Comparison of ENCODE assay signal across 24 cellular contexts in the genomic region with DNA sequence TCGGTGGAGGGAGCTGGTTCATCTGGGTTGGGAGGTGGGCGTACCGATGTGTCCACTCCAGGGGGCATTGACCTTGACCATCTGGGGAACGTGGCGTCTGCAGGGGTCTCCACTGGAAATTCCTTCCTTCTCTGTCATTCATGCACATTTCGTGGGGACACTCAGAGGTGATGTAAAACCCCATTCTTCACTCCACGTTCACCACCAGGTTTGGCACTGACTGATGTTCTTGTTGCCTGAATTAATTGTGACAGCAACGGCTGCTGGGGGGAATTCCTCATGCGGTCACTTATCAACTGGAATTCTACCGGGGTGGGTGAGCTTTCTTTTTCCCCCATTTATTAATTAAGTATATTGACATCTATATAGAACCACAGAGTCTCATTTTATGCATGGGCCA. TPM values are rescaled to one million over a fixed set of nuclear protein-coding genes. Genes with fewer than 3 reads are reported as not detected.
DNase-seq lines count a peak whose midpoint lies in the region; ATAC-seq and TF ChIP-seq lines count a peak whose summit lies in the region.
"Had no signal": no experiment of that assay in that cellular context is flagged by ENCODE, and none has a peak within 500 bp of the region (broad histone marks: within the 10 kb centered on the region; RNA-seq: fewer than 3 reads in every experiment).

No MANE protein-coding gene starts in this region.

- no peak overlapping the region for H2AK5ac ChIP-seq in trophoblast cell (ENCODE audit: low read length)

- intact Hi-C loops in right cardiac atrium (cut with DNase I) = loop anchor here in 1 of 4 donors (5.0 kb wide), 1 partner anchor 56 kb away; no protein-coding TSS in a partner anchor
- intact Hi-C loops in Calu3 (cut with micrococcal nuclease; ENCODE audit: unreplicated experiment) = no loop called here

- H3K4me3 ChIP-seq in BE2C (ENCODE audit: low read depth, low read length) (no peak overlapping the region), right cardiac atrium (ENCODE audit: low read length) (no peak overlapping the region), trophoblast cell (ENCODE audit: low read depth, low read length) (no peak overlapping the region)
- H3K4me3 ChIP-seq: BLaER1 treated with 17β-estradiol and CSF1 and Interleukin-3, amounts not matched to agents 10 nM and 100 nM; breast epithelium; GM12878; HAP-1; right lobe of liver had no signal

- H3K23ac ChIP-seq in trophoblast cell (ENCODE audit: low read length) = no peak overlapping the region

- no peak overlapping the region for H2AFZ ChIP-seq in trophoblast cell (ENCODE audit: insufficient read depth, low read length, poor library complexity)

- no peak overlapping the region for H2BK12ac ChIP-seq in trophoblast cell (ENCODE audit: low read length)

- H2BK120ac ChIP-seq in trophoblast cell (ENCODE audit: insufficient read depth, low read length, poor library complexity) = peak overlapping the region; percentile 14

- H4K91ac ChIP-seq in trophoblast cell (ENCODE audit: low read depth, low read length) = peak overlapping the region; percentile 3

- H3K9me3 Mint-ChIP-seq in Calu3 (ENCODE audit: low read depth, unreplicated experiment) = no peaks in the 10 kb centered on the region
- H3K9me3 Mint-ChIP-seq: activated CD4-positive, alpha-beta memory T cell treated with anti-CD3 and anti-CD28 coated beads for 36 hours; IgD-negative memory B cell; T-helper 1 cell treated with Interleukin-12 subunit alpha and Interleukin-12 subunit beta and Interleukin-4 antibody, amounts not matched to agents 30 μg/mL and 1 μg/mL, for 36 hours had no signal

- no peak overlapping the region for H3K4me3 Mint-ChIP-seq in Calu3 (ENCODE audit: low read depth, unreplicated experiment)
- H3K4me3 Mint-ChIP-seq: activated CD4-positive, alpha-beta memory T cell treated with anti-CD3 and anti-CD28 coated beads for 36 hours; T-helper 1 cell treated with Interleukin-12 subunit alpha and Interleukin-12 subunit beta and Interleukin-4 antibody, amounts not matched to agents 30 μg/mL and 1 μg/mL, for 36 hours had no signal

- H3K27ac ChIP-seq in right cardiac atrium (ENCODE audit: low read length) = no peak overlapping the region
- no peak overlapping the region for H3K27ac ChIP-seq in trophoblast cell (ENCODE audit: low read depth, low read length)
- H3K27ac ChIP-seq: BLaER1 treated with 17β-estradiol and CSF1 and Interleukin-3, amounts not matched to agents 10 nM and 100 nM; right lobe of liver; WERI-Rb-1 had no signal

- peaks cover 37% of the 10 kb centered on the region for H3K79me1 ChIP-seq in trophoblast cell (ENCODE audit: low read length)

- no peaks in the 10 kb centered on the region for H3K27me3 ChIP-seq in BE2C
- H3K27me3 ChIP-seq in right cardiac atrium (ENCODE audit: control insufficient read depth, insufficient read depth) = no peaks in the 10 kb centered on the region
- no peaks in the 10 kb centered on the region for H3K27me3 ChIP-seq in trophoblast cell (ENCODE audit: insufficient read depth, low read length)
- H3K27me3 ChIP-seq: breast epithelium, dorsolateral prefrontal cortex, right lobe of liver had no signal

- no peaks in the 10 kb centered on the region for H3K9me3 ChIP-seq in BE2C
- no peaks in the 10 kb centered on the region for H3K9me3 ChIP-seq in right cardiac atrium (ENCODE audit: control insufficient read depth, low read length)
- peaks cover 5% of the 10 kb centered on the region for H3K9me3 ChIP-seq in trophoblast cell (ENCODE audit: insufficient read depth, low read depth, low read length)
- H3K9me3 ChIP-seq: BLaER1 treated with 17β-estradiol and CSF1 and Interleukin-3, amounts not matched to agents 10 nM and 100 nM; breast epithelium; HAP-1; right lobe of liver had no signal

- WGBS in right cardiac atrium = 83% methylated on average over 10 of the region's 10 CpGs
- no CpG with 5 or more reads among the region's 10 CpGs for WGBS in trophoblast cell (ENCODE audit: extremely low coverage, insufficient coverage, insufficient read length)

- no peak overlapping the region for H3K18ac ChIP-seq in trophoblast cell (ENCODE audit: low read length)

- no peak overlapping the region for H3K27ac Mint-ChIP-seq in Calu3 (ENCODE audit: unreplicated experiment)
- H3K27ac Mint-ChIP-seq: activated CD4-positive, alpha-beta memory T cell treated with anti-CD3 and anti-CD28 coated beads for 36 hours; T-helper 1 cell treated with Interleukin-12 subunit alpha and Interleukin-12 subunit beta and Interleukin-4 antibody, amounts not matched to agents 30 μg/mL and 1 μg/mL, for 36 hours had no signal

- H3K9ac ChIP-seq in trophoblast cell (ENCODE audit: low read length) = no peak overlapping the region
- H3K9ac ChIP-seq: BLaER1 treated with 17β-estradiol and CSF1 and Interleukin-3, amounts not matched to agents 10 nM and 100 nM had no signal

- peaks cover 7% of the 10 kb centered on the region for H3K79me2 ChIP-seq in trophoblast cell (ENCODE audit: control insufficient read depth, insufficient read depth, low read length, poor library complexity)

- H3K14ac ChIP-seq in trophoblast cell (ENCODE audit: low read length) = no peak overlapping the region

- no peaks in the 10 kb centered on the region for H3K36me3 Mint-ChIP-seq in Calu3 (ENCODE audit: insufficient read depth, unreplicated experiment)
- H3K36me3 Mint-ChIP-seq: activated CD4-positive, alpha-beta memory T cell treated with anti-CD3 and anti-CD28 coated beads for 36 hours; IgD-negative memory B cell had no signal

- H3K4ac ChIP-seq in trophoblast cell (ENCODE audit: low read depth, low read length) = no peak overlapping the region

- H4K12ac ChIP-seq in trophoblast cell (ENCODE audit: low read depth, low read length) = no peak overlapping the region

- CTCF ChIA-PET in Calu3 (lab: Charles Lee) = no interaction called here

- H4K8ac ChIP-seq in trophoblast cell (ENCODE audit: low read depth, low read length) = no peak overlapping the region

- ATAC-seq in right cardiac atrium = no peak
- ATAC-seq: GM12878, right lobe of liver had no signal

- no peak overlapping the region for H3K4me2 ChIP-seq in trophoblast cell (ENCODE audit: low read length)

- no peak for TF ChIP-seq CTCF in BE2C (IDR thresholded peaks at IDR 0.05; ENCODE audit: low read depth, low read length)
- no peak for TF ChIP-seq CTCF in Calu3 (IDR thresholded peaks at IDR 0.05; ENCODE audit: unreplicated experiment)

- H3K4me1 ChIP-seq in BE2C (no peaks in the 10 kb centered on the region), right cardiac atrium (ENCODE audit: control insufficient read depth, insufficient read depth, low read length) (peaks cover 9% of the 10 kb centered on the region), trophoblast cell (ENCODE audit: control insufficient read depth in 1 of 2, insufficient read depth in 2 of 2, low read length in 2 of 2) (peaks cover 25 to 43% of the 10 kb centered on the region in 2 experiments)
- H3K4me1 ChIP-seq: HAP-1 had no signal

- no peaks in the 10 kb centered on the region for H3K36me3 ChIP-seq in BE2C
- peaks cover 0 to 2% of the 10 kb centered on the region in 2 experiments for H3K36me3 ChIP-seq in trophoblast cell (ENCODE audit: control insufficient read depth in 1 of 2, insufficient read depth in 2 of 2, low read length in 2 of 2)
- H3K36me3 ChIP-seq: BLaER1 treated with 17β-estradiol and CSF1 and Interleukin-3, amounts not matched to agents 10 nM and 100 nM; breast epithelium; HAP-1; right lobe of liver; WERI-Rb-1 had no signal

- H3K27me3 Mint-ChIP-seq in Calu3 (ENCODE audit: unreplicated experiment) = no peaks in the 10 kb centered on the region

- H2BK5ac ChIP-seq in trophoblast cell (ENCODE audit: low read depth, low read length, poor library complexity) = no peak overlapping the region

- no TSS peak for BruUV-seq in Calu3 (replicated peaks; lab: Mats Ljungman, UMichigan)

- DNase-seq in BE2C (peak; percentile 1), astrocyte of the hippocampus (ENCODE audit: low read depth, low spot score) (peak; percentile 80), right cardiac atrium (peak; percentile 10 to 34 (median 33)), trophoblast cell (no peak), NCI-H446 treated with DMSO at 0.1 percent for 48 hours (lab: John Stamatoyannopoulos, UW) (no peak), Calu3 (no peak), Kasumi-1 (lab: John Stamatoyannopoulos, UW) (no peak)
- no peak for DNase-seq in stimulated activated CD4-positive, alpha-beta T cell treated with anti-CD3 and anti-CD28 coated beads, Interleukin-2, amount 100 ng/mL, for 24 hours
- DNase-seq: activated CD4-positive, alpha-beta memory T cell treated with anti-CD3 and anti-CD28 coated beads for 36 hours; activated naive CD4-positive, alpha-beta T cell treated with anti-CD3 and anti-CD28 coated beads, Interleukin-2, amount 50 U/mL, for 16 hours; activated T-cell treated with anti-CD3 and anti-CD28 coated beads, Interleukin-2, amount 50 U/mL, for 1 hour; DMS 273 treated with DMSO at 0.1 percent for 48 hours; GDM1; MV-4-11; NCI-H2029 treated with DMSO at 0.1 percent for 48 hours; WERI-Rb-1 had no signal

- H3K4me1 Mint-ChIP-seq in Calu3 (ENCODE audit: low read depth, unreplicated experiment) = no peaks in the 10 kb centered on the region
- H3K4me1 Mint-ChIP-seq: IgD-negative memory B cell had no signal

RNA-seq across cellular contexts. Expression of a gene that starts 18.1 kb away (rescaled TPM):
- 83.0 TPM for polyA plus RNA-seq in BE2C (2012; ENCODE audit: insufficient read depth, insufficient read length, low read depth)
- total RNA-seq in right cardiac atrium (10 to 100 TPM; 16.0 to 20.3 (median 19.1) TPM), Calu3 (2022) (31.4 and 32.9 TPM in 2 replicates)
- polyA plus RNA-seq in right cardiac atrium = 14.1 TPM
- 33.1 and 33.8 TPM in 2 replicates for polyA plus RNA-seq in trophoblast cell (2013)

Comparison
In these comparisons a context has a peak if more than half of its experiments do, and no peak if none do; other contexts are left out.
1. DNase-seq: peak in BE2C (single experiment), astrocyte of the hippocampus (single experiment) and right cardiac atrium (3 of 3); none in trophoblast cell (0 of 2), stimulated activated CD4-positive, alpha-beta T cell treated with anti-CD3 and anti-CD28 coated beads, Interleukin-2, amount 100 ng/mL, for 24 hours (0 of 2), NCI-H446 treated with DMSO at 0.1 percent for 48 hours (single experiment), Calu3 (single experiment) and Kasumi-1 (0 of 2).